In the genomic region with DNA sequence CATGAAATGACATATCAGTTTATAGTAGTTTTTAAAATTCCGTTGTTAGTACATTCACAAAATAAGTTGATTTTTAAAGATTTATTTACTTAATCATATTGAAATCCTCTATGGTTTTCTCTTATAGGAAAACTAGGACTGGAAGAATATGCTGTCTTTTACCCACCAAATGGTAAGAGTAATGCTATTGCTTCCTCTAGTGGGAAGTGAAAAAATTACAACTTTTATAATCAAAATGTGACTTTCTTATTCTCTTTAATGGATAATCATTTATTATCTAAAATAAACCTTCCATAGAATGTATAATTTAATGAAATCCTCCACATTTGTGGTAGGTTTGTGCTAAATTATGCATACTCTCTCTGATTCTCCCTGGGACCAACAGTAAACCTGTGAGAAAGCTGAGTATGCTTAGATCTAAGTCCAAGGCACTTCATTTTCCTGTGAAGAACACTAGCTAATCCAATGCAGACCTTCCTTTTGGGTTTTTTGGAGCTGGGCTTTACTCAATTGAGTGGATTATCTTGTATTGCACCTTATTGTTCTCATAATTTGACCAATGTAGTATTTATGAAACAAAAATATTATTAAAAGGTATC, we compare ENCODE assay signal across 8 cellular contexts.
DNase-seq lines count a peak whose midpoint lies in the region; ATAC-seq and TF ChIP-seq lines count a peak whose summit lies in the region.

No MANE protein-coding gene starts in this region.

- no peaks in the 10 kb centered on the region for H3K27me3 ChIP-seq in CD8-positive, alpha-beta T cell (ENCODE audit: insufficient read depth, low read length)
- H3K27me3 ChIP-seq in lower lobe of right lung (ENCODE audit: low read depth), result no peaks in the 10 kb centered on the region

- no peak overlapping the region for H3K27ac Mint-ChIP-seq in CD8-positive, alpha-beta T cell

- H3K9me3 Mint-ChIP-seq in CD8-positive, alpha-beta T cell, result no peaks in the 10 kb centered on the region

- ATAC-seq in CD8-positive, alpha-beta T cell, result no peak
- ATAC-seq in lower lobe of right lung (no peak), HG03196 (IDR thresholded peaks at IDR 0.05; ENCODE audit: unreplicated experiment) (no peak), left colon (no peak)

- no peak for TF ChIP-seq EP300 in Ishikawa (IDR thresholded peaks at IDR 0.05; ENCODE audit: borderline replicate concordance)

- DNase-seq in CD8-positive, alpha-beta T cell, result no peak
- DNase-seq in amniotic epithelial cell (ENCODE audit: low read depth), result peak; percentile 37
- DNase-seq in lower lobe of right lung, result no peak
- DNase-seq in NCI-H2227 (lab: John Stamatoyannopoulos, UW; ENCODE audit: unreplicated experiment), result no peak
- DNase-seq in GF-D8 (lab: John Stamatoyannopoulos, UW), result no peak
- DNase-seq in left colon, result no peak

- peak; percentile 81 for TF ChIP-seq RAD21 in Ishikawa (IDR thresholded peaks at IDR 0.05; ENCODE audit: low read depth)

- no peak overlapping the region for H3K27ac ChIP-seq in CD8-positive, alpha-beta T cell (ENCODE audit: low read depth, low read length)
- H3K27ac ChIP-seq in lower lobe of right lung, result no peak overlapping the region

- peak; percentile 50 for TF ChIP-seq CTCF in CD8-positive, alpha-beta T cell (IDR thresholded peaks at IDR 0.05)
- peak; percentile 48 for TF ChIP-seq CTCF in lower lobe of right lung (IDR thresholded peaks at IDR 0.05)

- H3K4me3 ChIP-seq in CD8-positive, alpha-beta T cell (ENCODE audit: low read depth, low read length), result no peak overlapping the region
- H3K4me3 ChIP-seq in lower lobe of right lung, result no peak overlapping the region

- H3K27me3 Mint-ChIP-seq in CD8-positive, alpha-beta T cell (ENCODE audit: low read depth), result no peaks in the 10 kb centered on the region

- intact Hi-C loops in CD8-positive, alpha-beta T cell (cut with DNase I, micrococcal nuclease), result loop anchor here (1.0 to 5.0 kb wide), 6 partner anchors 261 to 733 kb away; no protein-coding TSS in a partner anchor
- intact Hi-C loops in lower lobe of right lung (cut with DNase I), result no loop called here
- intact Hi-C loops in left colon (cut with DNase I, micrococcal nuclease), result no loop called here

- no peaks in the 10 kb centered on the region for H3K36me3 ChIP-seq in CD8-positive, alpha-beta T cell (ENCODE audit: insufficient read depth, low read length)
- no peaks in the 10 kb centered on the region for H3K36me3 ChIP-seq in lower lobe of right lung

- no peak overlapping the region for H3K4me3 Mint-ChIP-seq in CD8-positive, alpha-beta T cell

- peaks cover 13% of the 10 kb centered on the region for H3K4me1 ChIP-seq in CD8-positive, alpha-beta T cell (ENCODE audit: insufficient read depth, low read length)
- no peaks in the 10 kb centered on the region for H3K4me1 ChIP-seq in lower lobe of right lung

- H3K36me3 Mint-ChIP-seq in CD8-positive, alpha-beta T cell, result peaks cover 6% of the 10 kb centered on the region

- CTCF ChIA-PET in CD8-positive, alpha-beta T cell (lab: Charles Lee), result interaction anchor here (1.0 to 2.2 kb wide), 3 partner anchors 167 to 390 kb away, joined by 3 to 8 read pairs (median 4); no protein-coding TSS in a partner anchor

- H3K9me3 ChIP-seq in CD8-positive, alpha-beta T cell (ENCODE audit: low read length), result no peaks in the 10 kb centered on the region
- H3K9me3 ChIP-seq in lower lobe of right lung, result no peaks in the 10 kb centered on the region

- peaks cover 24% of the 10 kb centered on the region for H3K4me1 Mint-ChIP-seq in CD8-positive, alpha-beta T cell (ENCODE audit: low read depth)

- POLR2A ChIA-PET in CD8-positive, alpha-beta T cell (lab: Charles Lee), result no interaction called here

TF ChIP-seq in Ishikawa, 13 proteins besides CTCF, POLR2A, EP300 and RAD21:
- no peak for TF ChIP-seq EGR1 (IDR thresholded peaks at IDR 0.05)

Comparison
In these comparisons a context has a peak if more than half of its experiments do, and no peak if none do; other contexts are left out.
1. intact Hi-C loops: an anchor here in CD8-positive, alpha-beta T cell (1.0 to 5.0 kb wide); none called in lower lobe of right lung and left colon.